In genomic region chr4:3911252-3911856, GRCh38 we compare ENCODE assay signal across 31 cellular contexts.
"Had no signal": no experiment of that assay in that cellular context is flagged by ENCODE, and none has a peak within 500 bp of the region (broad histone marks: within the 10 kb centered on the region; RNA-seq: fewer than 3 reads in every experiment).

No MANE protein-coding gene starts in this region.

- FAIRE-seq: astrocyte, TTC549 had no signal

- H3K4me1 ChIP-seq: adrenal gland, body of pancreas, breast epithelium, SJCRH30 had no signal

- H3K4me3 ChIP-seq: adrenal gland, body of pancreas, breast epithelium, SJCRH30, SK-N-MC had no signal

- ATAC-seq: activated CD4-positive, alpha-beta T cell treated with anti-CD3 and anti-CD28 coated beads for 36 hours; activated CD4-positive, CD25-positive, alpha-beta regulatory T cell treated with anti-CD3 and anti-CD28 coated beads, Interleukin-2, amount 50 U/mL, for 24 hours; activated CD8-positive, alpha-beta T cell treated with anti-CD3 and anti-CD28 coated beads, Interleukin-2, amount 10 ng/mL, durations not matched to agents 7 days and 5 days; activated naive CD4-positive, alpha-beta T cell treated with anti-CD3 and anti-CD28 coated beads, Interleukin-2, amount 50 U/mL, for 72 hours; activated T-cell treated with anti-CD3 and anti-CD28 coated beads, Interleukin-2, amount 50 U/mL, for 4 hours; body of pancreas; Panc1; WTC11 had no signal

- H3K27me3 ChIP-seq: adrenal gland, body of pancreas, breast epithelium, SJCRH30 had no signal

- H3K9me3 ChIP-seq: adrenal gland, body of pancreas, breast epithelium had no signal

- DNase-seq: activated CD4-positive, alpha-beta T cell treated with anti-CD3 and anti-CD28 coated beads for 36 hours; activated CD4-positive, alpha-beta T cell treated with anti-CD3 and anti-CD28 coated beads, Interleukin-2, amount 10 ng/mL, durations not matched to agents 7 days and 5 days; activated CD4-positive, alpha-beta T cell treated with anti-CD3 and anti-CD28 coated beads, Interleukin-2, amount 50 U/mL, for 48 hours; activated CD8-positive, alpha-beta memory T cell treated with anti-CD3 and anti-CD28 coated beads, Interleukin-2, amount 50 U/mL, for 4 hours; activated CD8-positive, alpha-beta T cell treated with anti-CD3 and anti-CD28 coated beads, Interleukin-2, amount 10 ng/mL, durations not matched to agents 7 days and 5 days; activated gamma-delta T cell treated with Interleukin-2 at 50 U/mL for 16 hours; activated naive CD4-positive, alpha-beta T cell treated with anti-CD3 and anti-CD28 coated beads for 36 hours; activated T-cell treated with anti-CD3 and anti-CD28 coated beads for 4 hours; activated T-cell treated with anti-CD3 and anti-CD28 coated beads, Interleukin-2, amount 50 U/mL, for 4 hours; adrenal gland; body of pancreas; caudate nucleus; cerebellar nuclear complex; NCI-H1105; NCI-H1417 treated with DMSO at 0.1 percent for 48 hours; NCI-H187 treated with DMSO at 0.1 percent for 48 hours; NCI-H2081; NCI-H226; NCI-H446 treated with DMSO at 0.1 percent for 48 hours; NCI-H524; SHP77; SJCRH30; T1000 had no signal

- H3K27ac ChIP-seq: adrenal gland, body of pancreas, breast epithelium, SJCRH30, SK-N-MC had no signal

- H3K36me3 ChIP-seq: adrenal gland, breast epithelium, SJCRH30 had no signal
